Comparison of ENCODE assay signal across 8 cellular contexts in the genomic region with DNA sequence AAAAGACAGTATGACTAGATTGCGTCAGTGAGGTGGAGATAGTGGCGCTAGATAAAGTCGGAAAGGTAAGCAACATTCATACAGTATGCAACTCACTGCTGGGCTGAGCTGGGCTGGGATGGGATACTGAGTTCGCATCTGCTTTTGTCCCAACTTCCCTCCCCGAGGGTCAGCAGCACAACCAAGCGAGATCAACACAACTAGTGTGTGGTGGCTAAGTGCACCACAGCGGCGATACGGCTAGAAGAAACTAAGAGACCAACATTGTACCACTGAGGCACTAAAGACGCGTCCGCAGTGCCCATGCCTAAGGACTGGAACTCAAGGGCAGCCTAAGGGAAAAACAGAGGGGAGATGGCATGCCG. TPM values are rescaled to one million over a fixed set of nuclear protein-coding genes. Genes with fewer than 3 reads are reported as not detected.
DNase-seq lines count a peak whose midpoint lies in the region; ATAC-seq, FAIRE-seq and TF ChIP-seq lines count a peak whose summit lies in the region.

No MANE protein-coding gene starts in this region.

- H3K9me3 Mint-ChIP-seq in activated naive CD4-positive, alpha-beta T cell treated with anti-CD3 and anti-CD28 coated beads for 36 hours: no peaks in the 10 kb centered on the region

- H3K27me3 ChIP-seq in K562 (ENCODE audit: control insufficient read depth in 2 of 2, insufficient read depth in 2 of 2, low read length in 2 of 2) (no peaks in the 10 kb centered on the region), lower lobe of right lung (ENCODE audit: low read depth) (no peaks in the 10 kb centered on the region), upper lobe of right lung (no peaks in the 10 kb centered on the region)

- in situ Hi-C loops in K562 (cut with MboI): no loop called here

- TF ChIP-seq RAD21 in K562 (CRISPR knock-in tag; conservative IDR thresholded peaks at IDR 0.05 in 1 of 2, IDR thresholded peaks at IDR 0.05 in 1 of 2): no peak

- H3K4me3 Mint-ChIP-seq in activated naive CD4-positive, alpha-beta T cell treated with anti-CD3 and anti-CD28 coated beads for 36 hours: peak overlapping the region; percentile 86

- H4K20me1 ChIP-seq in K562 (replicated peaks; ENCODE audit: control insufficient read depth, insufficient read depth, low read length): no peaks in the 10 kb centered on the region

- no peak for TF ChIP-seq EP300 in K562 (IDR thresholded peaks at IDR 0.05; ENCODE audit: low read length)

- peak; percentile 78 for FAIRE-seq in K562 (lab: Jason Lieb, UNC)

- POLR2A ChIA-PET in K562 (lab: Yijun Ruan, JAX): interaction anchor here (0.9 to 1.7 kb wide), 2 partner anchors 9 to 17 kb away, joined by 3 to 4 read pairs; no protein-coding TSS in a partner anchor

- peak overlapping the region; percentile 87 for H2AFZ ChIP-seq in K562 (ENCODE audit: low read depth, low read length)

- TSS peak; percentile 70 for BruUV-seq in K562 (replicated peaks; lab: Mats Ljungman, UMichigan)

- no peaks in the 10 kb centered on the region for H3K27me3 Mint-ChIP-seq in activated naive CD4-positive, alpha-beta T cell treated with anti-CD3 and anti-CD28 coated beads for 36 hours (ENCODE audit: low read depth)

- no peaks in the 10 kb centered on the region for H3K9me3 ChIP-seq in K562 (replicated peaks; ENCODE audit: control insufficient read depth, insufficient read depth, low read depth, low read length)
- no peaks in the 10 kb centered on the region for H3K9me3 ChIP-seq in lower lobe of right lung
- H3K9me3 ChIP-seq in upper lobe of right lung: no peaks in the 10 kb centered on the region

- 1% methylated on average over 13 of the region's 13 CpGs for WGBS in K562 (ENCODE audit: insufficient coverage, low coverage, missing lambda C conversion rate)

- no peak for DNase-seq in activated naive CD4-positive, alpha-beta T cell treated with anti-CD3 and anti-CD28 coated beads for 36 hours
- DNase-seq in activated naive CD4-positive, alpha-beta T cell treated with Interleukin-2 at 50 U/mL for 16 hours: no peak
- DNase-seq in K562 (ENCODE audit: extremely low read depth in 1 of 4, low spot score in 3 of 4): no peak
- no peak for DNase-seq in lower lobe of right lung
- DNase-seq in upper lobe of right lung: no peak
- no peak for DNase-seq in HK-2 (ENCODE audit: unreplicated experiment)
- no peak for DNase-seq in NCI-H1105 treated with DMSO at 0.1 percent for 48 hours (lab: John Stamatoyannopoulos, UW)

- H3K27ac Mint-ChIP-seq in activated naive CD4-positive, alpha-beta T cell treated with anti-CD3 and anti-CD28 coated beads for 36 hours: peak overlapping the region; percentile 80

- H3K36me3 ChIP-seq in K562 (ENCODE audit: control insufficient read depth, insufficient read depth, low read length) (peaks cover 29% of the 10 kb centered on the region; the same call in 2 of the 3 replicates), lower lobe of right lung (peaks cover 25% of the 10 kb centered on the region), upper lobe of right lung (peaks cover 25% of the 10 kb centered on the region)

- H3K36me3 Mint-ChIP-seq in activated naive CD4-positive, alpha-beta T cell treated with anti-CD3 and anti-CD28 coated beads for 36 hours (ENCODE audit: low read depth): peaks cover 9% of the 10 kb centered on the region

- intact Hi-C loops in activated naive CD4-positive, alpha-beta T cell treated with anti-CD3 and anti-CD28 coated beads for 36 hours (cut with micrococcal nuclease): loop anchor here (1.0 kb wide), 1 partner anchor 22 kb away; no protein-coding TSS in a partner anchor
- intact Hi-C loops in K562 (cut with micrococcal nuclease) (no loop called here), lower lobe of right lung (cut with DNase I) (no loop called here), upper lobe of right lung (cut with DNase I) (no loop called here)

- peak overlapping the region; percentile 94 for H3K4me3 ChIP-seq in K562
- H3K4me3 ChIP-seq in lower lobe of right lung: peak overlapping the region; percentile 93
- peak overlapping the region; percentile 81 for H3K4me3 ChIP-seq in upper lobe of right lung

- TF ChIP-seq CTCF in K562 (IDR thresholded peaks at IDR 0.05 in 2 of 3, conservative IDR thresholded peaks at IDR 0.05 in 1 of 3; ENCODE audit: insufficient read depth in 2 of 3, low read depth in 1 of 3, low read length in 3 of 3): no peak
- TF ChIP-seq CTCF in lower lobe of right lung (IDR thresholded peaks at IDR 0.05): no peak
- TF ChIP-seq CTCF in upper lobe of right lung (IDR thresholded peaks at IDR 0.05): no peak

- peak; percentile 7 for ATAC-seq in K562
- no peak for ATAC-seq in lower lobe of right lung
- ATAC-seq in upper lobe of right lung: no peak
- ATAC-seq in GM19023 (IDR thresholded peaks at IDR 0.05; ENCODE audit: unreplicated experiment): no peak

- peak overlapping the region; percentile 79 to 90 for H3K9ac ChIP-seq in K562 (ENCODE audit: insufficient read depth in 1 of 2, low read depth in 2 of 2, low read length in 2 of 2)

- no peaks in the 10 kb centered on the region for H3K9me1 ChIP-seq in K562 (ENCODE audit: control insufficient read depth, insufficient read depth, low read length)

- CTCF ChIA-PET in activated naive CD4-positive, alpha-beta T cell treated with anti-CD3 and anti-CD28 coated beads for 36 hours (lab: Charles Lee): interaction anchor here (0.6 to 4.6 kb wide), 8 partner anchors 15 to 62 kb away, joined by 3 to 49 read pairs (median 5); a partner anchor contains a TSS
- CTCF ChIA-PET in K562 (lab: Yijun Ruan, JAX; ENCODE audit: low intra/inter-chr PET ratio): interaction anchor here (1.3 kb wide), 1 partner anchor 38 kb away, joined by 5 read pairs; no protein-coding TSS in a partner anchor

- no peak for TF ChIP-seq POLR2A in K562 (conservative IDR thresholded peaks at IDR 0.05)

- H3K27ac ChIP-seq in K562 (ENCODE audit: extremely low read depth, low read depth, low read length): peak overlapping the region; percentile 56
- peak overlapping the region; percentile 78 for H3K27ac ChIP-seq in lower lobe of right lung
- peak overlapping the region; percentile 43 for H3K27ac ChIP-seq in upper lobe of right lung

- H3K4me2 ChIP-seq in K562 (ENCODE audit: insufficient read depth, low read length): peak overlapping the region; percentile 97

- H3K4me1 ChIP-seq in K562 (replicated peaks in 1 of 2; ENCODE audit: control insufficient read depth in 2 of 2, insufficient read depth in 2 of 2, low read length in 2 of 2) (peaks cover 9 to 10% of the 10 kb centered on the region in 2 experiments; a peak in 3 of 5 replicates), lower lobe of right lung (peaks cover 48% of the 10 kb centered on the region), upper lobe of right lung (peaks cover 40% of the 10 kb centered on the region)

- H3K4me1 Mint-ChIP-seq in activated naive CD4-positive, alpha-beta T cell treated with anti-CD3 and anti-CD28 coated beads for 36 hours (ENCODE audit: low read depth): peaks cover 46% of the 10 kb centered on the region

- peaks cover 41% of the 10 kb centered on the region for H3K79me2 ChIP-seq in K562 (ENCODE audit: control insufficient read depth, insufficient read depth, low read length)

RNA-seq across cellular contexts. Expression of a gene that starts 0.5 kb away (rescaled TPM):
- total RNA-seq in activated naive CD4-positive, alpha-beta T cell treated with anti-CD3 and anti-CD28 coated beads for 36 hours: 10 to 100 TPM; 54.9 to 64.0 TPM
- 20.2 and 33.3 TPM in 2 replicates for total RNA-seq in K562 (2011; cell fraction: chromatin; rRNA removed; ENCODE audit: low replicate concordance)
- 15.0 and 19.0 TPM in 2 replicates for total RNA-seq in K562 (2011; cell fraction: nucleolus; rRNA removed)
- 29.5 and 49.3 TPM in 2 replicates for total RNA-seq in K562 (2011; cell fraction: nucleoplasm; rRNA removed)
- total RNA-seq in K562 (2014; rRNA removed): 46.8 and 47.2 TPM in 2 replicates
- 52.1 and 53.4 TPM in 2 replicates for total RNA-seq in K562 (2014; rRNA removed; fragmentation: Illumina TruSeq; extraction: Trizol)
- 51.0 and 52.2 TPM in 2 replicates for total RNA-seq in K562 (2015; rRNA removed; fragmentation: Illumina TruSeq; extraction: Trizol)
- 44.3 and 44.9 TPM in 2 replicates for total RNA-seq in K562 (2021)
- polyA plus RNA-seq in K562 (2011; rRNA removed): 61.0 and 69.7 TPM in 2 replicates
- polyA plus RNA-seq in K562 (2011; cell fraction: cytosol; rRNA removed): 62.6 and 63.5 TPM in 2 replicates
- 27.5 and 30.1 TPM in 2 replicates for polyA plus RNA-seq in K562 (2011; cell fraction: nucleus; rRNA removed)
- polyA plus RNA-seq in K562 (2012): 55.4 and 63.8 TPM in 2 replicates
- polyA plus RNA-seq in K562 (2014; fragmentation: Illumina TruSeq; extraction: Trizol): 68.3 and 82.3 TPM in 2 replicates
- 100 to 1,000 TPM; 112 to 117 TPM for polyA plus RNA-seq in K562 (2014; fragmentation: Nextera tagmentation; extraction: Ambion mirVana)
- polyA plus RNA-seq in K562 (2014; rRNA removed): 65.1 and 67.0 TPM in 2 replicates
- polyA minus RNA-seq in K562 (2011; rRNA and poly(A)+ RNA removed): 30.4 and 33.7 TPM in 2 replicates
- 11.4 and 14.8 TPM in 2 replicates for polyA minus RNA-seq in K562 (2011; cell fraction: cytosol; rRNA and poly(A)+ RNA removed)
- polyA minus RNA-seq in K562 (2011; cell fraction: nucleus; rRNA and poly(A)+ RNA removed): 8.6 and 13.6 TPM in 2 replicates
- total RNA-seq in lower lobe of right lung: 31.0 TPM
- 27.0 TPM for total RNA-seq in upper lobe of right lung

RNA-seq across cellular contexts. Expression of a gene that starts 0.6 kb away (rescaled TPM):
- total RNA-seq in activated naive CD4-positive, alpha-beta T cell treated with anti-CD3 and anti-CD28 coated beads for 36 hours: 10 to 100 TPM; 20.7 to 26.5 TPM
- 44.6 and 82.7 TPM in 2 replicates for total RNA-seq in K562 (2011; cell fraction: chromatin; rRNA removed; ENCODE audit: low replicate concordance)
- 61.3 and 65.7 TPM in 2 replicates for total RNA-seq in K562 (2011; cell fraction: nucleolus; rRNA removed)
- 79.0 and 86.9 TPM in 2 replicates for total RNA-seq in K562 (2011; cell fraction: nucleoplasm; rRNA removed)
- 13.1 and 19.5 TPM in 2 replicates for total RNA-seq in K562 (2014; rRNA removed)
- 21.1 and 21.7 TPM in 2 replicates for total RNA-seq in K562 (2014; rRNA removed; fragmentation: Illumina TruSeq; extraction: Trizol)
- 22.4 and 22.9 TPM in 2 replicates for total RNA-seq in K562 (2015; rRNA removed; fragmentation: Illumina TruSeq; extraction: Trizol)
- 21.3 and 21.4 TPM in 2 replicates for total RNA-seq in K562 (2021)
- 29.4 and 30.9 TPM in 2 replicates for polyA plus RNA-seq in K562 (2011; rRNA removed)
- polyA plus RNA-seq in K562 (2011; cell fraction: cytosol; rRNA removed): 47.2 and 64.5 TPM in 2 replicates
- polyA plus RNA-seq in K562 (2011; cell fraction: nucleus; rRNA removed): 58.5 and 58.8 TPM in 2 replicates
- 14.2 and 15.7 TPM in 2 replicates for polyA plus RNA-seq in K562 (2012)
- 31.7 and 33.8 TPM in 2 replicates for polyA plus RNA-seq in K562 (2014; fragmentation: Illumina TruSeq; extraction: Trizol)
- 10 to 100 TPM; 12.5 to 14.2 TPM for polyA plus RNA-seq in K562 (2014; fragmentation: Nextera tagmentation; extraction: Ambion mirVana)
- 18.6 and 22.9 TPM in 2 replicates for polyA plus RNA-seq in K562 (2014; rRNA removed)
- polyA minus RNA-seq in K562 (2011; rRNA and poly(A)+ RNA removed): 39.0 and 49.8 TPM in 2 replicates
- polyA minus RNA-seq in K562 (2011; cell fraction: cytosol; rRNA and poly(A)+ RNA removed): 14.3 and 20.3 TPM in 2 replicates
- polyA minus RNA-seq in K562 (2011; cell fraction: nucleus; rRNA and poly(A)+ RNA removed): 17.0 and 26.9 TPM in 2 replicates
- 56.5 TPM for total RNA-seq in lower lobe of right lung
- total RNA-seq in upper lobe of right lung: 63.2 TPM

RNA-seq across cellular contexts. Expression of a gene that starts 19.3 kb away (rescaled TPM):
- total RNA-seq in activated naive CD4-positive, alpha-beta T cell treated with anti-CD3 and anti-CD28 coated beads for 36 hours: 1,000 to 10,000 TPM; 1,371 to 1,393 TPM
- 49.1 and 72.3 TPM in 2 replicates for total RNA-seq in K562 (2011; cell fraction: chromatin; rRNA removed; ENCODE audit: low replicate concordance)
- 111 and 126 TPM in 2 replicates for total RNA-seq in K562 (2011; cell fraction: nucleolus; rRNA removed)
- 107 and 112 TPM in 2 replicates for total RNA-seq in K562 (2011; cell fraction: nucleoplasm; rRNA removed)
- total RNA-seq in K562 (2014; rRNA removed) (280 and 406 TPM in 2 replicates), K562 (2014; rRNA removed; fragmentation: Illumina TruSeq; extraction: Trizol) (256 and 269 TPM in 2 replicates), K562 (2015; rRNA removed; fragmentation: Illumina TruSeq; extraction: Trizol) (264 and 273 TPM in 2 replicates), K562 (2021) (319 and 328 TPM in 2 replicates), lower lobe of right lung (133 TPM), upper lobe of right lung (139 TPM)
- polyA plus RNA-seq in K562 (2011; rRNA removed) (559 and 605 TPM in 2 replicates), K562 (2014; fragmentation: Illumina TruSeq; extraction: Trizol) (311 and 316 TPM in 2 replicates), K562 (2014; fragmentation: Nextera tagmentation; extraction: Ambion mirVana) (10 to 100 TPM; 40.3 to 80.0 TPM), K562 (2014; rRNA removed) (261 and 274 TPM in 2 replicates)
- 543 and 578 TPM in 2 replicates for polyA plus RNA-seq in K562 (2011; cell fraction: cytosol; rRNA removed)
- 137 and 198 TPM in 2 replicates for polyA plus RNA-seq in K562 (2011; cell fraction: nucleus; rRNA removed)
- 216 and 339 TPM in 2 replicates for polyA plus RNA-seq in K562 (2012)
- 361 and 367 TPM in 2 replicates for polyA minus RNA-seq in K562 (2011; rRNA and poly(A)+ RNA removed)
- 206 and 242 TPM in 2 replicates for polyA minus RNA-seq in K562 (2011; cell fraction: cytosol; rRNA and poly(A)+ RNA removed)
- 45.9 and 97.3 TPM in 2 replicates for polyA minus RNA-seq in K562 (2011; cell fraction: nucleus; rRNA and poly(A)+ RNA removed)

RNA-seq across cellular contexts. Expression of a gene that starts 44.2 kb away (rescaled TPM):
- 10 to 100 TPM; 51.0 to 55.2 TPM for total RNA-seq in activated naive CD4-positive, alpha-beta T cell treated with anti-CD3 and anti-CD28 coated beads for 36 hours
- 54.2 and 134 TPM in 2 replicates for total RNA-seq in K562 (2011; cell fraction: chromatin; rRNA removed; ENCODE audit: low replicate concordance)
- total RNA-seq in K562 (2011; cell fraction: nucleolus; rRNA removed): 76.7 and 77.6 TPM in 2 replicates
- total RNA-seq in K562 (2011; cell fraction: nucleoplasm; rRNA removed): 53.7 TPM in 2 replicates
- total RNA-seq in K562 (2014; rRNA removed): 34.7 and 50.5 TPM in 2 replicates
- total RNA-seq in K562 (2014; rRNA removed; fragmentation: Illumina TruSeq; extraction: Trizol): 12.6 and 16.4 TPM in 2 replicates
- 21.8 and 25.4 TPM in 2 replicates for total RNA-seq in K562 (2015; rRNA removed; fragmentation: Illumina TruSeq; extraction: Trizol)
- 64.4 and 68.2 TPM in 2 replicates for total RNA-seq in K562 (2021)
- polyA plus RNA-seq in K562 (2011; rRNA removed): 7.2 and 22.3 TPM in 2 replicates
- 6.5 and 7.3 TPM in 2 replicates for polyA plus RNA-seq in K562 (2011; cell fraction: cytosol; rRNA removed)
- polyA plus RNA-seq in K562 (2011; cell fraction: nucleus; rRNA removed): 37.2 and 53.1 TPM in 2 replicates
- polyA plus RNA-seq in K562 (2012): 24.9 and 37.3 TPM in 2 replicates
- 30.2 and 37.5 TPM in 2 replicates for polyA plus RNA-seq in K562 (2014; fragmentation: Illumina TruSeq; extraction: Trizol)
- polyA plus RNA-seq in K562 (2014; fragmentation: Nextera tagmentation; extraction: Ambion mirVana): 1 to 10 TPM; 4.6 to 6.1 TPM
- polyA plus RNA-seq in K562 (2014; rRNA removed): 20.2 and 25.4 TPM in 2 replicates
- 16.2 and 21.5 TPM in 2 replicates for polyA minus RNA-seq in K562 (2011; rRNA and poly(A)+ RNA removed)
- 29.1 and 31.1 TPM in 2 replicates for polyA minus RNA-seq in K562 (2011; cell fraction: cytosol; rRNA and poly(A)+ RNA removed)
- polyA minus RNA-seq in K562 (2011; cell fraction: nucleus; rRNA and poly(A)+ RNA removed): 32.2 and 42.1 TPM in 2 replicates
- total RNA-seq in lower lobe of right lung: 24.0 TPM
- 23.7 TPM for total RNA-seq in upper lobe of right lung

RNA-seq across cellular contexts. Expression of a gene that starts 52.9 kb away (rescaled TPM):
- total RNA-seq in activated naive CD4-positive, alpha-beta T cell treated with anti-CD3 and anti-CD28 coated beads for 36 hours: 10 to 100 TPM; 95.0 to 95.6 TPM
- total RNA-seq in K562 (2011; cell fraction: chromatin; rRNA removed; ENCODE audit: low replicate concordance): 168 and 315 TPM in 2 replicates
- total RNA-seq in K562 (2011; cell fraction: nucleolus; rRNA removed): 168 and 191 TPM in 2 replicates
- 147 and 149 TPM in 2 replicates for total RNA-seq in K562 (2011; cell fraction: nucleoplasm; rRNA removed)
- 68.9 and 74.1 TPM in 2 replicates for total RNA-seq in K562 (2014; rRNA removed)
- 51.3 and 60.4 TPM in 2 replicates for total RNA-seq in K562 (2014; rRNA removed; fragmentation: Illumina TruSeq; extraction: Trizol)
- 52.8 and 56.3 TPM in 2 replicates for total RNA-seq in K562 (2015; rRNA removed; fragmentation: Illumina TruSeq; extraction: Trizol)
- 70.6 and 75.6 TPM in 2 replicates for total RNA-seq in K562 (2021)
- 110 and 113 TPM in 2 replicates for polyA plus RNA-seq in K562 (2011; rRNA removed)
- 113 and 145 TPM in 2 replicates for polyA plus RNA-seq in K562 (2011; cell fraction: cytosol; rRNA removed)
- 256 and 261 TPM in 2 replicates for polyA plus RNA-seq in K562 (2011; cell fraction: nucleus; rRNA removed)
- polyA plus RNA-seq in K562 (2012): 42.5 and 45.3 TPM in 2 replicates
- polyA plus RNA-seq in K562 (2014; fragmentation: Illumina TruSeq; extraction: Trizol): 61.1 and 62.1 TPM in 2 replicates
- polyA plus RNA-seq in K562 (2014; fragmentation: Nextera tagmentation; extraction: Ambion mirVana): 10 to 100 TPM; 40.1 to 62.9 TPM
- polyA plus RNA-seq in K562 (2014; rRNA removed): 71.7 and 74.6 TPM in 2 replicates
- polyA minus RNA-seq in K562 (2011; rRNA and poly(A)+ RNA removed): 119 and 129 TPM in 2 replicates
- polyA minus RNA-seq in K562 (2011; cell fraction: cytosol; rRNA and poly(A)+ RNA removed): 48.5 and 68.5 TPM in 2 replicates
- 67.3 and 95.6 TPM in 2 replicates for polyA minus RNA-seq in K562 (2011; cell fraction: nucleus; rRNA and poly(A)+ RNA removed)
- total RNA-seq in lower lobe of right lung: 65.5 TPM
- 70.7 TPM for total RNA-seq in upper lobe of right lung
